1 cellular context compared by ENCODE assay signal in the genomic region with DNA sequence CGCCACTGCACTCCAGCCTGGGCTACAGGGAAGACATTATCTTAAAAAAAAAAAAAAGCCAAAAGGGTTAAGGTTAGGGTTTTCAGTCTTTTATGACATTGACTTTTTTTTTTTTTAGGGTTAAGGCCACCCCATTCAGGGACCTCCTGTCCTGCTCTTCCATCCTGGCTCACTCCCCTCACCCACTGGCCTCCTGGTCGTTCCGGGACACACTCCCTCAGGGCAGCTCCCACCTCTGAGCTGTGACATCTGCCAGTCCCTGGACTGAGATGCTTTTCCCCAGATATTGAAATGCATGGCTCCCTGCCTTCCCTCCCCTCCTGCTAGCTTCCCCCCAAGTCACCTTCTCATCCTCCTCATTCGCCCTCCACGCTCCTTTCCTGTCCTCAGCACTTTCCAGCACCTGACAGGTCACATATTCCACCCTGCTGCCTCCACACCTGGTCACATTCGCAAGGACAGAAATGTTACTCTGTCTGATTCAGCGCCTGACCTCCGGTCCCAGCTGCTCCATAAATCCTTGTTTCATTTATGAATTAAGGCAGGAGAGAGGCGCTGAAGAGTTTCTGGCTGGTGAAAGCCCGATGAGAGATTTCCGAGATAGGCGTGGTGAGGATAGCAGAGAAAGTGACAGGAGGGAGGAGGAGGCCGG.
TF ChIP-seq lines count a peak whose summit lies in the region.

No MANE protein-coding gene starts in this region.

TF ChIP-seq in K562, 482 proteins besides CTCF, POLR2A, EP300 and RAD21:
- TF ChIP-seq CBFA2T3 (IDR thresholded peaks at IDR 0.05) = 0 out of 2 replicates have a peak, but pooled peaks have one; percentile 2
- TF ChIP-seq ZBTB49 (CRISPR knock-in tag; IDR thresholded peaks at IDR 0.05; ENCODE audit: borderline replicate concordance) = no peak
- TF ChIP-seq TSC22D4 (tag; IDR thresholded peaks at IDR 0.05) = 0 out of 2 replicates have a peak, but pooled peaks have one; percentile 73
